Comparison of ENCODE assay signal across 9 cellular contexts in the genomic region with DNA sequence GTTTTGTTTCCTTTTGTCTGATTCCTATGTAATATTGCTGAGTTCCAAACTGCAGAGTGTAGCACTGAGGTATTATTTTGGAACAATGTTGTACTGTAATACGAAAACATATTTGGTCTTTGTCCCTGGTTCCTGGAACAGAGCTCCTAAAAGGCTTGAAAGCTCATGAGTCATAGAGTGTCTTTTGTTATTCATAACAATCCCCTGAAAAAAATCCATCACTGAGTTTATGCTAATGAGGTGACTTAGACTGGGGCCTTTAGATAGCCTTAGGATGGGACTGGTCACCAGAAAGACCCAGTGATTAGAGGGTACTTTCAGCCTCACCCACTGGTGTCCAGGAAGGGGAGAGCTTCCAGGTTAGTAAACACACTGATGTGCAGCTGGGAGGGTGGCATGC.
DNase-seq lines count a peak whose midpoint lies in the region; ATAC-seq lines count a peak whose summit lies in the region.
"Had no signal": no experiment of that assay in that cellular context is flagged by ENCODE, and none has a peak within 500 bp of the region (broad histone marks: within the 10 kb centered on the region; RNA-seq: fewer than 3 reads in every experiment).

No MANE protein-coding gene starts in this region.

- DNase-seq in HCEC 1CT = peak; percentile 27
- DNase-seq in LHCN-M2 (ENCODE audit: low read depth) = peak; percentile 70
- DNase-seq in glomerular endothelial cell (ENCODE audit: extremely low read depth, low read depth, low spot score) = peak; percentile 31
- no peak for DNase-seq in 8988T
- no peak for DNase-seq in HUDEP-2 (lab: John Stamatoyannopoulos, UW; ENCODE audit: unreplicated experiment in 76 of 76)
- no peak for DNase-seq in midbrain (lab: John Stamatoyannopoulos, UW)
- no peak for DNase-seq in activated effector memory CD4-positive, alpha-beta T cell treated with anti-CD3 and anti-CD28 coated beads, Interleukin-2, amount 50 U/mL, for 16 hours
- DNase-seq: NCI-H1092 had no signal

- ATAC-seq in GM18868 (IDR thresholded peaks at IDR 0.05; ENCODE audit: unreplicated experiment) = peak; percentile 93

Comparison
In these comparisons a context has a peak if more than half of its experiments do, and no peak if none do; other contexts are left out.
1. DNase-seq: peak in HCEC 1CT (single experiment), LHCN-M2 (single experiment) and glomerular endothelial cell (single experiment); none in 8988T (single experiment), HUDEP-2 (0 of 76), midbrain (single experiment) and activated effector memory CD4-positive, alpha-beta T cell treated with anti-CD3 and anti-CD28 coated beads, Interleukin-2, amount 50 U/mL, for 16 hours (single experiment).